11 cellular contexts compared by ENCODE assay signal in the genomic region with DNA sequence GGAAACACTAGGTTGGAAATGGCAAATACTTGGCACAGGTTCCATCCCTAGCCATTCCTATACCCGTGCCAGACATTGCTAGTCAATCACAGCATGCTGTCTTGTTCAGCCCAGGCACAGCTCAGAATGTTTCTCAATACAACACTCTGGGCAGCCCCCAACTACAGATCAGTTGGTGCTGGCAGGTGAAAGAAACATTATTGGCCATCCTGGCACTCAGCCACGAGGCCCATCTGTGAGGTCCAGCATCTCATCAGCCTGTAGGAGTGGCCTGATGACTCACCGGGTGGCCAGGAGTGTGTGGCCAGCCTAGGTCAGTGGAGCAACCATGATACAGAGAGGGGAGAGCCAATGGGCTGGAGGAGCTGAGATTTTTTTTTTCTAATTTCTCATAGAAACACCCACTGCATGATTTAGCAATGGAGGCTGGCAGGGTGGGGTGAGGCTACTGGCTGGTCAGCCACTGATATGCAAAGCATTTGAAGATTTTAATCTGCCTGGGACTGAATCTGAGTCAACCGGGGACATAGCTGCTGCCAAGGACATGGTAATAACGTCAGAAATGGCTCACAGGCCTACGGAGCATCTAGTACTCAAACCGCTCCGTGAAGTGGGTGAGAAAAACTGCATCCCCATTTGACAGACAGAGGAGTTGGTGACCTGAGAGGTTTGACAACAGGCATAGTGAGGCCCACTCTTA. TPM values are rescaled to one million over a fixed set of nuclear protein-coding genes. Genes with fewer than 3 reads are reported as not detected.
A peak's percentile ranks its signal among the peaks of the same experiment; 100 is the strongest.
DNase-seq lines count a peak whose midpoint lies in the region; ATAC-seq and TF ChIP-seq lines count a peak whose summit lies in the region.
"Had no signal": no experiment of that assay in that cellular context is flagged by ENCODE, and none has a peak within 500 bp of the region (broad histone marks: within the 10 kb centered on the region; RNA-seq: fewer than 3 reads in every experiment).

No MANE protein-coding gene starts in this region.

- DNase-seq in COR-L47 (lab: John Stamatoyannopoulos, UW) (peak; percentile 32), NCI-H69 (lab: John Stamatoyannopoulos, UW) (peak; percentile 79), coronary artery (ENCODE audit: low spot score) (peak; percentile 94), myocyte (ENCODE audit: low read depth) (peak; percentile 100), NCI-H510A treated with DMSO at 0.1 percent for 48 hours (lab: John Stamatoyannopoulos, UW) (no peak), midbrain (lab: John Stamatoyannopoulos, UW) (no peak)
- DNase-seq: activated naive CD8-positive, alpha-beta T cell treated with anti-CD3 and anti-CD28 coated beads, Interleukin-2, amount 10 ng/mL, durations not matched to agents 7 days and 5 days; naive B cell had no signal

- peak overlapping the region; percentile 86 to 92 for H3K27ac ChIP-seq in coronary artery

- ATAC-seq in GM18870 (IDR thresholded peaks at IDR 0.05; ENCODE audit: unreplicated experiment) (no peak), GM19351 (IDR thresholded peaks at IDR 0.05; ENCODE audit: unreplicated experiment) (no peak)
- ATAC-seq: Panc1 had no signal

- TF ChIP-seq CTCF in coronary artery (IDR thresholded peaks at IDR 0.05): no peak

- no peak overlapping the region for H3K4me3 ChIP-seq in coronary artery

RNA-seq across cellular contexts. Expression of a gene that starts 5.4 kb away (rescaled TPM):
- 165 and 251 TPM in 2 replicates for total RNA-seq in myocyte
- polyA plus RNA-seq in myocyte (2012): 73.3 TPM

Comparison
In these comparisons a context has a peak if more than half of its experiments do, and no peak if none do; other contexts are left out.
1. DNase-seq: peak in COR-L47 (single experiment), NCI-H69 (single experiment), coronary artery (single experiment) and myocyte (single experiment); none in NCI-H510A treated with DMSO at 0.1 percent for 48 hours (single experiment) and midbrain (single experiment).